ENCODE assay signal across 7 cellular contexts in the genomic region with DNA sequence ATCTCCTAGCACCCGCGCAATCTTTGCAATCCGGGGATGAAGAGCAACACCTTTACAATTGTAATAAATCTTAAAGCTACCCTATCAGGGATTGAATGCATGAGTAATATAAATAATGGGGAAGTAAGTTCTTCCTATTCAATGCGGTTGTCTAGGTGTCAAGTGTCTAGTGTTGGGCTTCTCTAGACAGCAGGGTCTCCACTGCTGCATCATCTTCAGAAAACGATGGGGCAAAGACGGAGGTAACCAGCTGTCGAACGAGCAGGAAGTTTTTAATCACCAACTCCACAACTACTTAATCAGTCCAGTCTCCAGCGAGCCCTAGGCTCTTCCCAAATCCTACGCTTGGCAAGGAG. TPM values are rescaled to one million over a fixed set of nuclear protein-coding genes. Genes with fewer than 3 reads are reported as not detected.
DNase-seq lines count a peak whose midpoint lies in the region; ATAC-seq and TF ChIP-seq lines count a peak whose summit lies in the region.

No MANE protein-coding gene starts in this region.

- H3K4me3 Mint-ChIP-seq in neural progenitor cell, result peak overlapping the region; percentile 97

- H3K4me3 ChIP-seq in HFF-Myc (replicated peaks; ENCODE audit: low read depth, low read length) (peak overlapping the region; percentile 73), NT2/D1 (ENCODE audit: insufficient read length, low read depth) (peak overlapping the region; percentile 98), ectodermal cell (ENCODE audit: insufficient read depth, low read depth, low read length) (peak overlapping the region; percentile 94), neural progenitor cell (peak overlapping the region; percentile 75)

- TF ChIP-seq CTCF in HFF-Myc (IDR thresholded peaks at IDR 0.05; ENCODE audit: low read depth, low read length, missing control alignments) (no peak), neural progenitor cell (IDR thresholded peaks at IDR 0.05) (no peak)

- H2AFZ ChIP-seq in neural progenitor cell (replicated peaks), result peak overlapping the region; percentile 91

- H3K4me1 Mint-ChIP-seq in neural progenitor cell, result peaks cover 7% of the 10 kb centered on the region

- peak overlapping the region; percentile 86 for H3K4me2 ChIP-seq in neural progenitor cell

- no peaks in the 10 kb centered on the region for H3K9me3 Mint-ChIP-seq in neural progenitor cell

- 0 to 11% methylated on average over 7 to 10 of the region's 10 CpGs for WGBS in ectodermal cell, 2 experiments

- peaks cover 13% of the 10 kb centered on the region for H3F3A ChIP-seq in neural progenitor cell (ENCODE audit: low read depth)

- no peaks in the 10 kb centered on the region for H3K27me3 Mint-ChIP-seq in neural progenitor cell (ENCODE audit: insufficient read depth, low read depth)

- H3K4me1 ChIP-seq in NT2/D1 (ENCODE audit: insufficient read depth, insufficient read length) (no peaks in the 10 kb centered on the region), ectodermal cell (ENCODE audit: control insufficient read depth, insufficient read depth, low read length) (peaks cover 6% of the 10 kb centered on the region), neural progenitor cell (peaks cover 9% of the 10 kb centered on the region)

- H3K9ac ChIP-seq in NT2/D1 (ENCODE audit: insufficient read length, low read depth) (peak overlapping the region; percentile 99), neural progenitor cell (peak overlapping the region; percentile 89)

- no peaks in the 10 kb centered on the region for H4K20me1 ChIP-seq in neural progenitor cell (ENCODE audit: low read depth)

- H3K9me3 ChIP-seq in NT2/D1 (ENCODE audit: insufficient read depth, low read length) (no peaks in the 10 kb centered on the region), ectodermal cell (ENCODE audit: control insufficient read depth, low read length) (no peaks in the 10 kb centered on the region), neural progenitor cell (ENCODE audit: low read depth) (no peaks in the 10 kb centered on the region)

- H3K36me3 Mint-ChIP-seq in neural progenitor cell, result peaks cover 2% of the 10 kb centered on the region

- ATAC-seq in GM18858 (IDR thresholded peaks at IDR 0.05; ENCODE audit: unreplicated experiment), result peak; percentile 17

- H3K27me3 ChIP-seq in NT2/D1 (ENCODE audit: insufficient read depth, insufficient read length) (no peaks in the 10 kb centered on the region), ectodermal cell (ENCODE audit: control insufficient read depth, insufficient read depth, low read length, poor library complexity, severe bottlenecking) (no peaks in the 10 kb centered on the region), neural progenitor cell (no peaks in the 10 kb centered on the region)

- DNase-seq in HFF-Myc (ENCODE audit: extremely low read depth, low read depth), result no peak
- no peak for DNase-seq in NT2/D1 (ENCODE audit: low read depth, low spot score)
- DNase-seq in neural progenitor cell (ENCODE audit: low spot score), result no peak
- DNase-seq in NCI-H69 (lab: John Stamatoyannopoulos, UW), result no peak
- DNase-seq in GM03348 (ENCODE audit: low spot score), result no peak

- H3K27ac ChIP-seq in ectodermal cell (ENCODE audit: insufficient read depth, low read depth, low read length, poor library complexity, severe bottlenecking) (peak overlapping the region; percentile 94), neural progenitor cell (no peak overlapping the region)

- peaks cover 29% of the 10 kb centered on the region for H3K79me2 ChIP-seq in neural progenitor cell (ENCODE audit: low read depth)

- peak overlapping the region; percentile 100 for H3K27ac Mint-ChIP-seq in neural progenitor cell

- H3K36me3 ChIP-seq in NT2/D1 (ENCODE audit: insufficient read depth, insufficient read length, low read length), result no peaks in the 10 kb centered on the region
- no peaks in the 10 kb centered on the region for H3K36me3 ChIP-seq in ectodermal cell (ENCODE audit: control insufficient read depth, insufficient read depth, low read length)
- H3K36me3 ChIP-seq in neural progenitor cell, result no peaks in the 10 kb centered on the region

RNA-seq across cellular contexts. Expression of gene STAM2, which starts 0.6 kb away (rescaled TPM):
- polyA plus RNA-seq in ectodermal cell (2013, experiment 1 of 4), result 10.7 TPM
- 13.9 TPM for polyA plus RNA-seq in ectodermal cell (2013, experiment 2 of 4)
- 10.1 TPM for polyA plus RNA-seq in ectodermal cell (2013, experiment 3 of 4)
- 11.0 TPM for polyA plus RNA-seq in ectodermal cell (2013, experiment 4 of 4)
- 11.4 and 16.8 TPM in 2 replicates for total RNA-seq in neural progenitor cell (ENCODE audit: low replicate concordance)
